ENCODE assay signal across 1 cellular context in genomic region chr9:71648453-71648852, GRCh38.
TF ChIP-seq lines count a peak whose summit lies in the region.

No MANE protein-coding gene starts in this region.

TF ChIP-seq in HCT116, 20 proteins besides CTCF, POLR2A, EP300 and RAD21 (continued from another document):
- TF ChIP-seq ZBTB33 (IDR thresholded peaks at IDR 0.05; ENCODE audit: extremely low read depth, insufficient replicate concordance, low read length), result no peak
- no peak for TF ChIP-seq YY1 (IDR thresholded peaks at IDR 0.05; ENCODE audit: extremely low read depth, insufficient replicate concordance, low read depth, low read length)
